ENCODE assay signal across 1 cellular context in the genomic region with DNA sequence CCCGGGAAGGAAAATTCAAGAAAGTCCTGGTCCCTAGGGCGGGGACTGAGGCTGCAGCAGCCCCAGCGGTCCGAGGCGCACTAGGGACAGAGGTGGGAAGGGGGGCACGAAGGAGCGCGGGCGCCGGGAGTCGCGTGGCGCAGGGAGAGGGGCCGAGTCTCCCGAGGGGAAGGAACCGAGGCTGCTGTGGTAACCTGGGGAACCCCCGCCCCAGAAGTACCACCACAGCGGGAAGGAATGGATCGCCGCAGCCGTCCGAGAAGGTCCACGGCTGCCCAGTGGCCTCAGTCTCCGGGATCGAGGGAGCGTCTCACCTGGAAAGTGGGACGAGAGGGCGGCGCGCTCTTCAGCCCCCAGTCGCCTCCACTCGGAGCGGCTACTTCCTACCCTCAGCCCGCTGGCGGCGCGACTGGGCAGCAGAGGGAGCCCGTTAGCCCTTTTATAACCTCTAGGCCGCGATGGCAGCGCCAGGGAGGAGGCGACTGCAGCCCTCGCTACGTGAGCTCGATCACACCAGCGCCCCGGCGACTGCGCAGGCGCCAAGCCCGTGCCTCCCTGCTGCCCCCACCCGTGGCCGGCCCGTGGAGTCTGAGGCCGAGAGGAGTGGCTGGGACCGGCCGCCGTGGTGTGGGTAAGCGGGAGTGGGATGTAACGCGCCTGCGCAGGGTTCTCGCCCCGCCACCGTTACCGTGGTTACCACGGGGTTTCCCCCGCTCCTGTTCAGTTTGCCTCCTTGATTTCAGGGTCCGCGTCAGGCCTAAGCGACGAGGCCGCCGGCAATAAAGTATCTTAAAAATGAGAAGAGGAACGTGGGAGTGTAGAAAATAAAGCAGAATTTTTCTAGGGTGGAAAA.
TF ChIP-seq lines count a peak whose summit lies in the region.

TSS of gene P4HA1 (minus strand) at position 415 of the 853 bp plus-strand sequence. CDS start 21,983 bp downstream, outside the sequence.

TF ChIP-seq in GM12878, 131 proteins besides CTCF, POLR2A, EP300 and RAD21 (continued from another document and continues in another):
- TF ChIP-seq, protein P1, sequence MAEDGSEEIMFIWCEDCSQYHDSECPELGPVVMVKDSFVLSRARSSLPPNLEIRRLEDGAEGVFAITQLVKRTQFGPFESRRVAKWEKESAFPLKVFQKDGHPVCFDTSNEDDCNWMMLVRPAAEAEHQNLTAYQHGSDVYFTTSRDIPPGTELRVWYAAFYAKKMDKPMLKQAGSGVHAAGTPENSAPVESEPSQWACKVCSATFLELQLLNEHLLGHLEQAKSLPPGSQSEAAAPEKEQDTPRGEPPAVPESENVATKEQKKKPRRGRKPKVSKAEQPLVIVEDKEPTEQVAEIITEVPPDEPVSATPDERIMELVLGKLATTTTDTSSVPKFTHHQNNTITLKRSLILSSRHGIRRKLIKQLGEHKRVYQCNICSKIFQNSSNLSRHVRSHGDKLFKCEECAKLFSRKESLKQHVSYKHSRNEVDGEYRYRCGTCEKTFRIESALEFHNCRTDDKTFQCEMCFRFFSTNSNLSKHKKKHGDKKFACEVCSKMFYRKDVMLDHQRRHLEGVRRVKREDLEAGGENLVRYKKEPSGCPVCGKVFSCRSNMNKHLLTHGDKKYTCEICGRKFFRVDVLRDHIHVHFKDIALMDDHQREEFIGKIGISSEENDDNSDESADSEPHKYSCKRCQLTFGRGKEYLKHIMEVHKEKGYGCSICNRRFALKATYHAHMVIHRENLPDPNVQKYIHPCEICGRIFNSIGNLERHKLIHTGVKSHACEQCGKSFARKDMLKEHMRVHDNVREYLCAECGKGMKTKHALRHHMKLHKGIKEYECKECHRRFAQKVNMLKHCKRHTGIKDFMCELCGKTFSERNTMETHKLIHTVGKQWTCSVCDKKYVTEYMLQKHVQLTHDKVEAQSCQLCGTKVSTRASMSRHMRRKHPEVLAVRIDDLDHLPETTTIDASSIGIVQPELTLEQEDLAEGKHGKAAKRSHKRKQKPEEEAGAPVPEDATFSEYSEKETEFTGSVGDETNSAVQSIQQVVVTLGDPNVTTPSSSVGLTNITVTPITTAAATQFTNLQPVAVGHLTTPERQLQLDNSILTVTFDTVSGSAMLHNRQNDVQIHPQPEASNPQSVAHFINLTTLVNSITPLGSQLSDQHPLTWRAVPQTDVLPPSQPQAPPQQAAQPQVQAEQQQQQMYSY (CRISPR knock-in tag; IDR thresholded peaks at IDR 0.05), result no peak
- TF ChIP-seq HDAC2 (IDR thresholded peaks at IDR 0.05) (no peak), ZNF274 (IDR thresholded peaks at IDR 0.05; ENCODE audit: insufficient read depth, insufficient read length) (no peak), BCL11A (IDR thresholded peaks at IDR 0.05; ENCODE audit: low read depth, low read length) (no peak), FOS (IDR thresholded peaks at IDR 0.05; ENCODE audit: borderline replicate concordance, extremely low read depth, insufficient read length) (no peak), YBX1 (IDR thresholded peaks at IDR 0.05) (no peak), PML (IDR thresholded peaks at IDR 0.05; ENCODE audit: low read length) (peak; percentile 97), WRNIP1 (IDR thresholded peaks at IDR 0.05; ENCODE audit: borderline replicate concordance, low read depth, low read length) (no peak), EED (IDR thresholded peaks at IDR 0.05; ENCODE audit: low read depth) (peak; percentile 85), ASH2L (IDR thresholded peaks at IDR 0.05; ENCODE audit: borderline replicate concordance, low read depth) (0 out of 2 replicates have a peak, but pooled peaks have one; percentile 7), DPF2 (IDR thresholded peaks at IDR 0.05) (peak; percentile 81), SMARCA5 (IDR thresholded peaks at IDR 0.05) (peak; percentile 86), SMAD1 (IDR thresholded peaks at IDR 0.05; ENCODE audit: low read depth, partially characterized antibody) (peak; percentile 85), IRF3 (IDR thresholded peaks at IDR 0.05) (0 out of 2 replicates have a peak, but pooled peaks have one; percentile 37), BCL3 (IDR thresholded peaks at IDR 0.05; ENCODE audit: borderline replicate concordance, insufficient read depth, low read depth, low read length, poor library complexity, severe bottlenecking) (peak; percentile 77), SREBF1 (IDR thresholded peaks at IDR 0.05; ENCODE audit: low read length) (no peak; the same call in 1 of the 2 replicates), SREBF2 (IDR thresholded peaks at IDR 0.05; ENCODE audit: low read length) (no peak), ZNF622 (IDR thresholded peaks at IDR 0.05) (no peak), CREM (IDR thresholded peaks at IDR 0.05; ENCODE audit: low read depth) (peak; percentile 74; the same call in 1 of the 2 replicates), ZNF592 (IDR thresholded peaks at IDR 0.05) (peak; percentile 73), TBL1XR1 (IDR thresholded peaks at IDR 0.05; ENCODE audit: low read depth, low read length) (peak; percentile 45; the same call in 1 of the 2 replicates), MEF2B (IDR thresholded peaks at IDR 0.05; ENCODE audit: partially characterized antibody, poor library complexity, severe bottlenecking) (peak; percentile 60), SRF (IDR thresholded peaks at IDR 0.05; ENCODE audit: low read depth in 2 of 2, low read length in 2 of 2) (no peak), NRF1 (conservative IDR thresholded peaks at IDR 0.05; ENCODE audit: low read depth, low read length) (peak; percentile 79), EGR1 (IDR thresholded peaks at IDR 0.05; ENCODE audit: borderline replicate concordance in 1 of 2, low read depth in 2 of 2, low read length in 2 of 2) (peak; percentile 18 to 43; a peak in 2 of 3 replicates), CBFB (IDR thresholded peaks at IDR 0.05; ENCODE audit: low read depth) (peak; percentile 95), IKZF1 (conservative IDR thresholded peaks at IDR 0.05) (peak; percentile 99), NR2C1 (IDR thresholded peaks at IDR 0.05) (no peak), CREB1 (IDR thresholded peaks at IDR 0.05; ENCODE audit: low read depth) (peak; percentile 73), POU2F2 (IDR thresholded peaks at IDR 0.05; ENCODE audit: borderline replicate concordance, low read depth, low read length) (peak; percentile 97), ZSCAN29 (IDR thresholded peaks at IDR 0.05) (peak; percentile 58; the same call in 1 of the 2 replicates)
- TF ChIP-seq, protein P2, sequence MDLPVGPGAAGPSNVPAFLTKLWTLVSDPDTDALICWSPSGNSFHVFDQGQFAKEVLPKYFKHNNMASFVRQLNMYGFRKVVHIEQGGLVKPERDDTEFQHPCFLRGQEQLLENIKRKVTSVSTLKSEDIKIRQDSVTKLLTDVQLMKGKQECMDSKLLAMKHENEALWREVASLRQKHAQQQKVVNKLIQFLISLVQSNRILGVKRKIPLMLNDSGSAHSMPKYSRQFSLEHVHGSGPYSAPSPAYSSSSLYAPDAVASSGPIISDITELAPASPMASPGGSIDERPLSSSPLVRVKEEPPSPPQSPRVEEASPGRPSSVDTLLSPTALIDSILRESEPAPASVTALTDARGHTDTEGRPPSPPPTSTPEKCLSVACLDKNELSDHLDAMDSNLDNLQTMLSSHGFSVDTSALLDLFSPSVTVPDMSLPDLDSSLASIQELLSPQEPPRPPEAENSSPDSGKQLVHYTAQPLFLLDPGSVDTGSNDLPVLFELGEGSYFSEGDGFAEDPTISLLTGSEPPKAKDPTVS (IDR thresholded peaks at IDR 0.05; ENCODE audit: low read depth, low read length), result peak; percentile 87; the same call in 1 of the 2 replicates
- TF ChIP-seq, protein P3, sequence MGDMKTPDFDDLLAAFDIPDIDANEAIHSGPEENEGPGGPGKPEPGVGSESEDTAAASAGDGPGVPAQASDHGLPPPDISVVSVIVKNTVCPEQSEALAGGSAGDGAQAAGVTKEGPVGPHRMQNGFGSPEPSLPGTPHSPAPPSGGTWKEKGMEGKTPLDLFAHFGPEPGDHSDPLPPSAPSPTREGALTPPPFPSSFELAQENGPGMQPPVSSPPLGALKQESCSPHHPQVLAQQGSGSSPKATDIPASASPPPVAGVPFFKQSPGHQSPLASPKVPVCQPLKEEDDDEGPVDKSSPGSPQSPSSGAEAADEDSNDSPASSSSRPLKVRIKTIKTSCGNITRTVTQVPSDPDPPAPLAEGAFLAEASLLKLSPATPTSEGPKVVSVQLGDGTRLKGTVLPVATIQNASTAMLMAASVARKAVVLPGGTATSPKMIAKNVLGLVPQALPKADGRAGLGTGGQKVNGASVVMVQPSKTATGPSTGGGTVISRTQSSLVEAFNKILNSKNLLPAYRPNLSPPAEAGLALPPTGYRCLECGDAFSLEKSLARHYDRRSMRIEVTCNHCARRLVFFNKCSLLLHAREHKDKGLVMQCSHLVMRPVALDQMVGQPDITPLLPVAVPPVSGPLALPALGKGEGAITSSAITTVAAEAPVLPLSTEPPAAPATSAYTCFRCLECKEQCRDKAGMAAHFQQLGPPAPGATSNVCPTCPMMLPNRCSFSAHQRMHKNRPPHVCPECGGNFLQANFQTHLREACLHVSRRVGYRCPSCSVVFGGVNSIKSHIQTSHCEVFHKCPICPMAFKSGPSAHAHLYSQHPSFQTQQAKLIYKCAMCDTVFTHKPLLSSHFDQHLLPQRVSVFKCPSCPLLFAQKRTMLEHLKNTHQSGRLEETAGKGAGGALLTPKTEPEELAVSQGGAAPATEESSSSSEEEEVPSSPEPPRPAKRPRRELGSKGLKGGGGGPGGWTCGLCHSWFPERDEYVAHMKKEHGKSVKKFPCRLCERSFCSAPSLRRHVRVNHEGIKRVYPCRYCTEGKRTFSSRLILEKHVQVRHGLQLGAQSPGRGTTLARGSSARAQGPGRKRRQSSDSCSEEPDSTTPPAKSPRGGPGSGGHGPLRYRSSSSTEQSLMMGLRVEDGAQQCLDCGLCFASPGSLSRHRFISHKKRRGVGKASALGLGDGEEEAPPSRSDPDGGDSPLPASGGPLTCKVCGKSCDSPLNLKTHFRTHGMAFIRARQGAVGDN (IDR thresholded peaks at IDR 0.05), result peak; percentile 79
- TF ChIP-seq, protein P4, sequence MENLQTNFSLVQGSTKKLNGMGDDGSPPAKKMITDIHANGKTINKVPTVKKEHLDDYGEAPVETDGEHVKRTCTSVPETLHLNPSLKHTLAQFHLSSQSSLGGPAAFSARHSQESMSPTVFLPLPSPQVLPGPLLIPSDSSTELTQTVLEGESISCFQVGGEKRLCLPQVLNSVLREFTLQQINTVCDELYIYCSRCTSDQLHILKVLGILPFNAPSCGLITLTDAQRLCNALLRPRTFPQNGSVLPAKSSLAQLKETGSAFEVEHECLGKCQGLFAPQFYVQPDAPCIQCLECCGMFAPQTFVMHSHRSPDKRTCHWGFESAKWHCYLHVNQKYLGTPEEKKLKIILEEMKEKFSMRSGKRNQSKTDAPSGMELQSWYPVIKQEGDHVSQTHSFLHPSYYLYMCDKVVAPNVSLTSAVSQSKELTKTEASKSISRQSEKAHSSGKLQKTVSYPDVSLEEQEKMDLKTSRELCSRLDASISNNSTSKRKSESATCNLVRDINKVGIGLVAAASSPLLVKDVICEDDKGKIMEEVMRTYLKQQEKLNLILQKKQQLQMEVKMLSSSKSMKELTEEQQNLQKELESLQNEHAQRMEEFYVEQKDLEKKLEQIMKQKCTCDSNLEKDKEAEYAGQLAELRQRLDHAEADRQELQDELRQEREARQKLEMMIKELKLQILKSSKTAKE (IDR thresholded peaks at IDR 0.05; ENCODE audit: low read depth, poor library complexity, severe bottlenecking), result no peak
- TF ChIP-seq, protein P5, sequence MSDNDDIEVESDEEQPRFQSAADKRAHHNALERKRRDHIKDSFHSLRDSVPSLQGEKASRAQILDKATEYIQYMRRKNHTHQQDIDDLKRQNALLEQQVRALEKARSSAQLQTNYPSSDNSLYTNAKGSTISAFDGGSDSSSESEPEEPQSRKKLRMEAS (IDR thresholded peaks at IDR 0.05; ENCODE audit: low read depth, low read length), result 0 out of 2 replicates have a peak, but pooled peaks have one; percentile 54
